1 cellular context compared by ENCODE assay signal in genomic region chr4:176270669-176271068, GRCh38.
TF ChIP-seq lines count a peak whose summit lies in the region.

No MANE protein-coding gene starts in this region.

TF ChIP-seq in SK-N-SH, 30 proteins besides CTCF, POLR2A, EP300 and RAD21 (continued from another document):
- peak; percentile 83; the same call in 1 of the 2 replicates for TF ChIP-seq MEF2A (IDR thresholded peaks at IDR 0.05; ENCODE audit: borderline replicate concordance, low read depth)
- TF ChIP-seq POLR2AphosphoS5 (IDR thresholded peaks at IDR 0.05; ENCODE audit: low read depth, low read length), result peak; percentile 80; the same call in 1 of the 2 replicates
- TF ChIP-seq SIN3A (IDR thresholded peaks at IDR 0.05; ENCODE audit: borderline replicate concordance, low read depth, low read length), result peak; percentile 63; the same call in 1 of the 2 replicates
- no peak for TF ChIP-seq MXI1 (IDR thresholded peaks at IDR 0.05; ENCODE audit: low read depth, low read length)
- no peak for TF ChIP-seq RFX5 (IDR thresholded peaks at IDR 0.05; ENCODE audit: low read length)
- peak; percentile 98 for TF ChIP-seq TEAD4 (IDR thresholded peaks at IDR 0.05; ENCODE audit: borderline replicate concordance, insufficient read depth)
- peak; percentile 86 for TF ChIP-seq NFIC (IDR thresholded peaks at IDR 0.05; ENCODE audit: borderline replicate concordance)
- TF ChIP-seq TAF1 (IDR thresholded peaks at IDR 0.05; ENCODE audit: borderline replicate concordance, low read depth, low read length), result 0 out of 2 replicates have a peak, but pooled peaks have one; percentile 32
- no peak for TF ChIP-seq EZH2phosphoT487 (IDR thresholded peaks at IDR 0.05; ENCODE audit: borderline replicate concordance, low read depth)
- TF ChIP-seq GATA2 (CRISPR knock-in tag; IDR thresholded peaks at IDR 0.05), result no peak
- TF ChIP-seq, protein P1, sequence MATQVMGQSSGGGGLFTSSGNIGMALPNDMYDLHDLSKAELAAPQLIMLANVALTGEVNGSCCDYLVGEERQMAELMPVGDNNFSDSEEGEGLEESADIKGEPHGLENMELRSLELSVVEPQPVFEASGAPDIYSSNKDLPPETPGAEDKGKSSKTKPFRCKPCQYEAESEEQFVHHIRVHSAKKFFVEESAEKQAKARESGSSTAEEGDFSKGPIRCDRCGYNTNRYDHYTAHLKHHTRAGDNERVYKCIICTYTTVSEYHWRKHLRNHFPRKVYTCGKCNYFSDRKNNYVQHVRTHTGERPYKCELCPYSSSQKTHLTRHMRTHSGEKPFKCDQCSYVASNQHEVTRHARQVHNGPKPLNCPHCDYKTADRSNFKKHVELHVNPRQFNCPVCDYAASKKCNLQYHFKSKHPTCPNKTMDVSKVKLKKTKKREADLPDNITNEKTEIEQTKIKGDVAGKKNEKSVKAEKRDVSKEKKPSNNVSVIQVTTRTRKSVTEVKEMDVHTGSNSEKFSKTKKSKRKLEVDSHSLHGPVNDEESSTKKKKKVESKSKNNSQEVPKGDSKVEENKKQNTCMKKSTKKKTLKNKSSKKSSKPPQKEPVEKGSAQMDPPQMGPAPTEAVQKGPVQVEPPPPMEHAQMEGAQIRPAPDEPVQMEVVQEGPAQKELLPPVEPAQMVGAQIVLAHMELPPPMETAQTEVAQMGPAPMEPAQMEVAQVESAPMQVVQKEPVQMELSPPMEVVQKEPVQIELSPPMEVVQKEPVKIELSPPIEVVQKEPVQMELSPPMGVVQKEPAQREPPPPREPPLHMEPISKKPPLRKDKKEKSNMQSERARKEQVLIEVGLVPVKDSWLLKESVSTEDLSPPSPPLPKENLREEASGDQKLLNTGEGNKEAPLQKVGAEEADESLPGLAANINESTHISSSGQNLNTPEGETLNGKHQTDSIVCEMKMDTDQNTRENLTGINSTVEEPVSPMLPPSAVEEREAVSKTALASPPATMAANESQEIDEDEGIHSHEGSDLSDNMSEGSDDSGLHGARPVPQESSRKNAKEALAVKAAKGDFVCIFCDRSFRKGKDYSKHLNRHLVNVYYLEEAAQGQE (IDR thresholded peaks at IDR 0.05; ENCODE audit: low read depth, low read length), result peak; percentile 68
- TF ChIP-seq YY1 (IDR thresholded peaks at IDR 0.05; ENCODE audit: low read depth), result no peak
- TF ChIP-seq FOXM1 (IDR thresholded peaks at IDR 0.05; ENCODE audit: low read depth), result peak; percentile 98
- TF ChIP-seq, protein P2, sequence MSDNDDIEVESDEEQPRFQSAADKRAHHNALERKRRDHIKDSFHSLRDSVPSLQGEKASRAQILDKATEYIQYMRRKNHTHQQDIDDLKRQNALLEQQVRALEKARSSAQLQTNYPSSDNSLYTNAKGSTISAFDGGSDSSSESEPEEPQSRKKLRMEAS (IDR thresholded peaks at IDR 0.05; ENCODE audit: low read depth), result peak; percentile 76
- TF ChIP-seq ELF1 (IDR thresholded peaks at IDR 0.05), result peak; percentile 39; the same call in 1 of the 2 replicates
- TF ChIP-seq, protein P3, sequence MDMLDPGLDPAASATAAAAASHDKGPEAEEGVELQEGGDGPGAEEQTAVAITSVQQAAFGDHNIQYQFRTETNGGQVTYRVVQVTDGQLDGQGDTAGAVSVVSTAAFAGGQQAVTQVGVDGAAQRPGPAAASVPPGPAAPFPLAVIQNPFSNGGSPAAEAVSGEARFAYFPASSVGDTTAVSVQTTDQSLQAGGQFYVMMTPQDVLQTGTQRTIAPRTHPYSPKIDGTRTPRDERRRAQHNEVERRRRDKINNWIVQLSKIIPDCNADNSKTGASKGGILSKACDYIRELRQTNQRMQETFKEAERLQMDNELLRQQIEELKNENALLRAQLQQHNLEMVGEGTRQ (IDR thresholded peaks at IDR 0.05; ENCODE audit: borderline replicate concordance, low read depth, low read length), result no peak
- peak; percentile 99 for TF ChIP-seq JUND (IDR thresholded peaks at IDR 0.05)
- TF ChIP-seq RXRA (IDR thresholded peaks at IDR 0.05; ENCODE audit: borderline replicate concordance, low read depth), result peak; percentile 74; the same call in 1 of the 2 replicates
- TF ChIP-seq TCF12 (IDR thresholded peaks at IDR 0.05), result peak; percentile 99
TF ChIP-seq in SK-N-SH: peak in this region for 16.
